ENCODE assay signal across 11 cellular contexts in genomic region chr1:157652859-157653493, GRCh38. TPM values are rescaled to one million over a fixed set of nuclear protein-coding genes. Genes with fewer than 3 reads are reported as not detected.
DNase-seq lines count a peak whose midpoint lies in the region; ATAC-seq and TF ChIP-seq lines count a peak whose summit lies in the region.
"Had no signal": no experiment of that assay in that cellular context is flagged by ENCODE, and none has a peak within 500 bp of the region (broad histone marks: within the 10 kb centered on the region; RNA-seq: fewer than 3 reads in every experiment).

No MANE protein-coding gene starts in this region.

- peaks cover 2% of the 10 kb centered on the region for H3K36me3 Mint-ChIP-seq in activated naive CD8-positive, alpha-beta T cell treated with anti-CD3 and anti-CD28 coated beads, Interleukin-2, amount 50 U/mL, for 24 hours (ENCODE audit: low read depth)
- no peaks in the 10 kb centered on the region for H3K36me3 Mint-ChIP-seq in activated naive CD8-positive, alpha-beta T cell treated with anti-CD3 and anti-CD28 coated beads for 36 hours
- H3K36me3 Mint-ChIP-seq in nephron progenitor cell (ENCODE audit: low read depth), result no peaks in the 10 kb centered on the region

- peak overlapping the region; percentile 9 for H3K4me3 Mint-ChIP-seq in activated naive CD8-positive, alpha-beta T cell treated with anti-CD3 and anti-CD28 coated beads, Interleukin-2, amount 50 U/mL, for 24 hours
- H3K4me3 Mint-ChIP-seq in activated naive CD8-positive, alpha-beta T cell treated with anti-CD3 and anti-CD28 coated beads for 36 hours, result no peak overlapping the region
- no peak overlapping the region for H3K4me3 Mint-ChIP-seq in nephron progenitor cell

- H3K4me1 Mint-ChIP-seq in activated naive CD8-positive, alpha-beta T cell treated with anti-CD3 and anti-CD28 coated beads, Interleukin-2, amount 50 U/mL, for 24 hours, result peaks cover 14% of the 10 kb centered on the region
- peaks cover 7% of the 10 kb centered on the region for H3K4me1 Mint-ChIP-seq in activated naive CD8-positive, alpha-beta T cell treated with anti-CD3 and anti-CD28 coated beads for 36 hours
- no peaks in the 10 kb centered on the region for H3K4me1 Mint-ChIP-seq in nephron progenitor cell

- ATAC-seq in activated naive CD8-positive, alpha-beta T cell treated with anti-CD3 and anti-CD28 coated beads, Interleukin-2, amount 50 U/mL, for 24 hours, result peak; percentile 63
- ATAC-seq in HG02973 (IDR thresholded peaks at IDR 0.05; ENCODE audit: unreplicated experiment) (peak; percentile 99), esophagus mucosa (no peak)
- ATAC-seq: A549 had no signal

- no peak for DNase-seq in activated naive CD8-positive, alpha-beta T cell treated with anti-CD3 and anti-CD28 coated beads, Interleukin-2, amount 50 U/mL, for 24 hours
- no peak for DNase-seq in activated naive CD8-positive, alpha-beta T cell treated with anti-CD3 and anti-CD28 coated beads for 36 hours
- DNase-seq in NAMALWA (ENCODE audit: low spot score) (peak; percentile 92), NCI-H1105 (lab: John Stamatoyannopoulos, UW) (no peak), COLO829 (ENCODE audit: low spot score) (no peak), nephron progenitor cell (no peak)
- DNase-seq: activated effector memory CD4-positive, alpha-beta T cell treated with Interleukin-2 at 50 U/mL for 16 hours; GOT3 had no signal

- TF ChIP-seq CTCF in nephron progenitor cell (IDR thresholded peaks at IDR 0.05), result no peak

- peak overlapping the region; percentile 37 for H3K27ac Mint-ChIP-seq in activated naive CD8-positive, alpha-beta T cell treated with anti-CD3 and anti-CD28 coated beads, Interleukin-2, amount 50 U/mL, for 24 hours
- no peak overlapping the region for H3K27ac Mint-ChIP-seq in activated naive CD8-positive, alpha-beta T cell treated with anti-CD3 and anti-CD28 coated beads for 36 hours
- no peak overlapping the region for H3K27ac Mint-ChIP-seq in nephron progenitor cell

- no peaks in the 10 kb centered on the region for H3K9me3 Mint-ChIP-seq in activated naive CD8-positive, alpha-beta T cell treated with anti-CD3 and anti-CD28 coated beads, Interleukin-2, amount 50 U/mL, for 24 hours
- no peaks in the 10 kb centered on the region for H3K9me3 Mint-ChIP-seq in activated naive CD8-positive, alpha-beta T cell treated with anti-CD3 and anti-CD28 coated beads for 36 hours
- no peaks in the 10 kb centered on the region for H3K9me3 Mint-ChIP-seq in nephron progenitor cell

- peaks cover 14% of the 10 kb centered on the region for H3K27me3 Mint-ChIP-seq in activated naive CD8-positive, alpha-beta T cell treated with anti-CD3 and anti-CD28 coated beads, Interleukin-2, amount 50 U/mL, for 24 hours
- H3K27me3 Mint-ChIP-seq in activated naive CD8-positive, alpha-beta T cell treated with anti-CD3 and anti-CD28 coated beads for 36 hours, result peaks cover 34% of the 10 kb centered on the region
- H3K27me3 Mint-ChIP-seq in nephron progenitor cell (ENCODE audit: low read depth, poor library complexity), result peaks cover 14% of the 10 kb centered on the region

RNA-seq across cellular contexts. Expression of gene FCRL3, which starts 47.6 kb away (rescaled TPM):
- total RNA-seq in activated naive CD8-positive, alpha-beta T cell treated with anti-CD3 and anti-CD28 coated beads for 36 hours, result 1 to 10 TPM in 1 of 2 experiments, under 1 TPM in 1; 0.99 to 1.0 TPM
- 0.20 TPM for total RNA-seq in esophagus mucosa

RNA-seq across cellular contexts. Expression of gene FCRL4, which starts 55.1 kb away (rescaled TPM):
- not detected for total RNA-seq in activated naive CD8-positive, alpha-beta T cell treated with anti-CD3 and anti-CD28 coated beads for 36 hours
- total RNA-seq in esophagus mucosa, result 0.04 TPM
